ENCODE assay signal across 9 cellular contexts in the genomic region with DNA sequence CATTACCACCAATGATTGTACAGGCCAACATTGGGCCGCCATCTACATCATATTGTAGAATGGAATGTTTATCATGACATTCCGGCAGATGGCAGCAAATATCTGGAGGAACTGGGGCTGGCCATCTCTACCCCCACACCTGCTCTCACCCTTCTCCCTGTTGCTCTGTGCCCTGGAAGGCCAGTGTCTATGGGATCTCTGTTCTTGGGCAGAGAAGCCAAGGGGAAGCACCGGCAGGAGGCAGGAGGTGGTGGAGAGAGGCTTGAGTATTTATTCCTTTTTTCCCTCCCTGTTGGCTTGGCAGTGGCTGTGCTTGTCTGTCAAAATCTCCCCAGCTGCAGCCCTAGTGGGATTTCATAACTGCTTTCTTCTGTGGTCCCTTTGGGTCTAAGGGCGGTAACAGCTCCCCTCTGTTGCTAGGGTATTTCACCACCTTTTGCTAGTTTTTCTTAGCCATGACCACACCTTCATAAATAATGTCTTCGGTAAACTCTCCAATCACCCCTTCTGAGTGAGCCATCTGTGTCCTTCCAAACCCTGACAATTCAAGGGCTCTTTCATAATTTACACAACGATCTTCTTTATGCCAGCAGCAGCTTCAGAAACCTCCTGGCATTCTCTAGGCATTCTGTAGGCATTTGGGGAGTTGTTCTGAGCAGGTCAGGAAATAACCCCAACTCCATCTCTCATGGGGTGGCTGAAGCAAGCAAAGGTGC.
DNase-seq lines count a peak whose midpoint lies in the region; ATAC-seq and TF ChIP-seq lines count a peak whose summit lies in the region.
"Had no signal": no experiment of that assay in that cellular context is flagged by ENCODE, and none has a peak within 500 bp of the region (broad histone marks: within the 10 kb centered on the region; RNA-seq: fewer than 3 reads in every experiment).

No MANE protein-coding gene starts in this region.

- no peak for ATAC-seq in GM19324 (IDR thresholded peaks at IDR 0.05; ENCODE audit: low FRiP score, unreplicated experiment)
- no peak for ATAC-seq in activated T-cell treated with anti-CD3 and anti-CD28 coated beads, Interleukin-2, amount 50 U/mL, for 72 hours (replicated peaks in 1 of 2)

- no peaks in the 10 kb centered on the region for H3K4me1 Mint-ChIP-seq in activated T-cell treated with anti-CD3 and anti-CD28 coated beads, Interleukin-2, amount 50 U/mL, for 72 hours (ENCODE audit: low read depth)

- TF ChIP-seq CTCF in coronary artery (IDR thresholded peaks at IDR 0.05): no peak

- DNase-seq in SIG-M5 treated with dmso at 0.1 percent for 504 hours (lab: John Stamatoyannopoulos, UW; ENCODE audit: unreplicated experiment): peak; percentile 8
- no peak for DNase-seq in SIG-M5 (lab: John Stamatoyannopoulos, UW)
- DNase-seq in NCI-H1930 (lab: John Stamatoyannopoulos, UW): peak; percentile 13 to 57
- no peak for DNase-seq in activated T-cell treated with anti-CD3 and anti-CD28 coated beads, Interleukin-2, amount 50 U/mL, for 72 hours
- no peak for DNase-seq in coronary artery (ENCODE audit: low spot score)
- DNase-seq: stimulated activated naive CD4-positive, alpha-beta T cell had no signal

- H3K27me3 Mint-ChIP-seq in activated T-cell treated with anti-CD3 and anti-CD28 coated beads, Interleukin-2, amount 50 U/mL, for 72 hours (ENCODE audit: low read depth): peaks cover 21% of the 10 kb centered on the region

- no peak overlapping the region for H3K27ac Mint-ChIP-seq in activated T-cell treated with anti-CD3 and anti-CD28 coated beads, Interleukin-2, amount 50 U/mL, for 72 hours

- peak overlapping the region; percentile 80 for H3K27ac ChIP-seq in cingulate gyrus (ENCODE audit: low read depth, low read length)
- peak overlapping the region; percentile 96 for H3K27ac ChIP-seq in temporal lobe (ENCODE audit: low read depth, low read length)
- no peak overlapping the region for H3K27ac ChIP-seq in coronary artery

- no peak overlapping the region for H3K4me3 Mint-ChIP-seq in activated T-cell treated with anti-CD3 and anti-CD28 coated beads, Interleukin-2, amount 50 U/mL, for 72 hours

- no peaks in the 10 kb centered on the region for H3K36me3 Mint-ChIP-seq in activated T-cell treated with anti-CD3 and anti-CD28 coated beads, Interleukin-2, amount 50 U/mL, for 72 hours (ENCODE audit: insufficient read depth in 2 of 2)

- H3K9me3 Mint-ChIP-seq in activated T-cell treated with anti-CD3 and anti-CD28 coated beads, Interleukin-2, amount 50 U/mL, for 72 hours: peaks cover 2% of the 10 kb centered on the region in 2 donors

- H3K4me3 ChIP-seq in coronary artery: no peak overlapping the region

Comparison
In these comparisons a context has a peak if more than half of its experiments do, and no peak if none do; other contexts are left out.
1. DNase-seq: peak in SIG-M5 treated with dmso at 0.1 percent for 504 hours (single experiment) and NCI-H1930 (2 of 2); none in SIG-M5 (single experiment), activated T-cell treated with anti-CD3 and anti-CD28 coated beads, Interleukin-2, amount 50 U/mL, for 72 hours (0 of 2) and coronary artery (single experiment).
2. H3K27ac ChIP-seq: peak in cingulate gyrus (single experiment) and temporal lobe (single experiment); none in coronary artery (0 of 2).